ENCODE assay signal across 21 cellular contexts in the genomic region with DNA sequence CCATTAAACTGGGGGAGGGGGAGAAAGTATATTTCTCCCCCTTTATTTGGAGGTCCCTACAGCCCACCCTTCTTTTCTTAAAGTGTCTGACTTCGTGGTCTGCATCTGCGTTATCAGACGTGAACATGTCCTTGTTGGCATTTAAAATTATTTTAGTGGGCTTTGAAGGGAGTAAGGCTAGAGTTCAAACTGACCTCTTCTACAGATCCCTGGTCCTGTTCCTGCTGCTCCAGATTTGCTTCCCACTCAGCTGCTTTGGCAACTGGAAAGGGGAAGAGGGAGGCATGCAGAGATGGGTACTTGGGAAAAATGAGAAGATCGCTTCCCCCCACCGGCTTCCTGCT. TPM values are rescaled to one million over a fixed set of nuclear protein-coding genes. Genes with fewer than 3 reads are reported as not detected.
A peak's percentile ranks its signal among the peaks of the same experiment; 100 is the strongest.
DNase-seq lines count a peak whose midpoint lies in the region; ATAC-seq, FAIRE-seq and TF ChIP-seq lines count a peak whose summit lies in the region.
"Had no signal": no experiment of that assay in that cellular context is flagged by ENCODE, and none has a peak within 500 bp of the region (broad histone marks: within the 10 kb centered on the region; RNA-seq: fewer than 3 reads in every experiment).

No MANE protein-coding gene starts in this region.

- POLR2A ChIA-PET in CD8-positive, alpha-beta T cell (lab: Charles Lee) = no interaction called here
- POLR2A ChIA-PET in H1 (lab: Charles Lee; ENCODE audit: partially characterized antibody) = interaction anchor here (1.0 to 1.5 kb wide), 2 partner anchors 144 to 258 kb away, joined by 3 to 5 read pairs; no protein-coding TSS in a partner anchor

- no peak; a peak in 1 of 4 replicates for TF ChIP-seq RAD21 in H1 (IDR thresholded peaks at IDR 0.05 in 1 of 2, conservative IDR thresholded peaks at IDR 0.05 in 1 of 2; ENCODE audit: low read depth in 2 of 2, low read length in 2 of 2)

- FAIRE-seq in H1 (lab: Jason Lieb, UNC) (no peak), D721Med (lab: Jason Lieb, UNC) (no peak)
- FAIRE-seq: islet of Langerhans had no signal

- H3K9me3 ChIP-seq in CD8-positive, alpha-beta T cell (ENCODE audit: low read length) = no peaks in the 10 kb centered on the region
- no peaks in the 10 kb centered on the region for H3K9me3 ChIP-seq in HUES64 (ENCODE audit: insufficient read depth, low read depth, low read length)
- no peaks in the 10 kb centered on the region for H3K9me3 ChIP-seq in H1 (ENCODE audit: insufficient read depth in 2 of 2, low read depth in 1 of 2, low read length in 1 of 2)
- H3K9me3 ChIP-seq: thyroid gland had no signal

- no peak for TF ChIP-seq POLR2A in H1 (IDR thresholded peaks at IDR 0.05; ENCODE audit: control extremely low read depth in 1 of 2, low read depth in 2 of 2, low read length in 2 of 2)

- no peak for TF ChIP-seq EP300 in H1 (IDR thresholded peaks at IDR 0.05; ENCODE audit: borderline replicate concordance in 1 of 2, low read depth in 2 of 2, low read length in 2 of 2)

- H4K91ac ChIP-seq in H1 (replicated peaks; ENCODE audit: insufficient read length, low read length) = no peak overlapping the region

- no peak overlapping the region for H2BK20ac ChIP-seq in H1 (ENCODE audit: low read length)

- H4K5ac ChIP-seq in H1 (ENCODE audit: insufficient read length, low read depth, low read length) = no peak overlapping the region

- H3K4me2 ChIP-seq in H1 (ENCODE audit: insufficient read depth in 1 of 2, low read depth in 2 of 2, low read length in 2 of 2) = peak overlapping the region; percentile 78 to 88

- H4K20me1 ChIP-seq in H1 (replicated peaks in 1 of 2; ENCODE audit: control insufficient read depth in 1 of 2, insufficient read depth in 2 of 2, low read length in 2 of 2) = peaks cover 0 to 25% of the 10 kb centered on the region in 2 experiments

- no peaks in the 10 kb centered on the region for H3K79me2 ChIP-seq in H1 (ENCODE audit: control insufficient read depth in 1 of 2, insufficient read depth in 2 of 2, low read length in 2 of 2)

- H2AFZ ChIP-seq in H1 (ENCODE audit: low read length) = no peak overlapping the region

- no peak for ATAC-seq in CD8-positive, alpha-beta T cell
- ATAC-seq in HG03108 (IDR thresholded peaks at IDR 0.05; ENCODE audit: unreplicated experiment) (no peak), HG03097 (IDR thresholded peaks at IDR 0.05; ENCODE audit: low FRiP score, unreplicated experiment) (no peak)
- ATAC-seq: esophagus mucosa had no signal

- H3K4me1 ChIP-seq in CD8-positive, alpha-beta T cell (ENCODE audit: insufficient read depth, low read length) = peaks cover 27% of the 10 kb centered on the region
- H3K4me1 ChIP-seq in HUES64 (ENCODE audit: insufficient read depth, low read length) (peaks cover 67% of the 10 kb centered on the region), H1 (replicated peaks in 1 of 4; ENCODE audit: control insufficient read depth in 3 of 4, insufficient read depth in 4 of 4, low read length in 3 of 4) (peaks cover 17 to 47% (median 24%) of the 10 kb centered on the region in 4 experiments)

- H3K36me3 ChIP-seq in CD8-positive, alpha-beta T cell (ENCODE audit: insufficient read depth, low read length) = no peaks in the 10 kb centered on the region
- H3K36me3 ChIP-seq in HUES64 (ENCODE audit: insufficient read depth, low read length) (no peaks in the 10 kb centered on the region), H1 (ENCODE audit: control insufficient read depth in 2 of 4, insufficient read depth in 4 of 4, low read length in 3 of 4) (peaks cover 0 to 8% (median 0%) of the 10 kb centered on the region in 4 experiments; a peak in 1 of 8 replicates)
- H3K36me3 ChIP-seq: thyroid gland had no signal

- peak overlapping the region; percentile 53 for H3K4me3 Mint-ChIP-seq in CD8-positive, alpha-beta T cell
- H3K4me3 Mint-ChIP-seq in neural crest cell = peak overlapping the region; percentile 64

- no peak overlapping the region for H2BK5ac ChIP-seq in H1 (ENCODE audit: low read depth, low read length)

- H3K27me3 ChIP-seq in CD8-positive, alpha-beta T cell (ENCODE audit: insufficient read depth, low read length) = peaks cover 60% of the 10 kb centered on the region
- H3K27me3 ChIP-seq in HUES64 (ENCODE audit: insufficient read depth, low read length) (peaks cover 100% of the 10 kb centered on the region), H1 (replicated peaks in 1 of 4; ENCODE audit: control insufficient read depth in 3 of 4, extremely low read depth in 1 of 4, insufficient read depth in 3 of 4, low read length in 3 of 4) (peaks cover 78 to 97% (median 89%) of the 10 kb centered on the region in 4 experiments)

- H4K8ac ChIP-seq in H1 (ENCODE audit: extremely low read depth, insufficient read depth, low read length) = no peak overlapping the region

- H3K56ac ChIP-seq in H1 (replicated peaks; ENCODE audit: insufficient read length, low read depth, low read length) = no peak overlapping the region

- intact Hi-C loops in CD8-positive, alpha-beta T cell (cut with DNase I, micrococcal nuclease) = no loop called here

- H3K23ac ChIP-seq in H1 (ENCODE audit: insufficient read length) = no peak overlapping the region

- CTCF ChIA-PET in CD8-positive, alpha-beta T cell (lab: Charles Lee) = no interaction called here
- CTCF ChIA-PET in H1 (lab: Charles Lee; ENCODE audit: partially characterized antibody) = interaction anchor here (0.6 to 1.1 kb wide), 5 partner anchors 71 to 324 kb away, joined by 3 to 4 read pairs (median 3); no protein-coding TSS in a partner anchor

- H3K27me3 Mint-ChIP-seq in CD8-positive, alpha-beta T cell (ENCODE audit: low read depth) = peaks cover 78% of the 10 kb centered on the region
- peaks cover 100% of the 10 kb centered on the region for H3K27me3 Mint-ChIP-seq in neural crest cell (ENCODE audit: low read depth)

- no peak overlapping the region; the same call in 1 of the 2 replicates for H3K18ac ChIP-seq in H1 (ENCODE audit: extremely low read depth, low read length)

- H2BK15ac ChIP-seq in H1 (ENCODE audit: low read length) = no peak overlapping the region

- H2AK5ac ChIP-seq in H1 (ENCODE audit: low read depth, low read length) = no peak overlapping the region

- no peak overlapping the region for H3K4ac ChIP-seq in H1 (replicated peaks; ENCODE audit: insufficient read length, low read depth, low read length)

- H3K9ac ChIP-seq in HUES64 (ENCODE audit: low read depth, low read length) (no peak overlapping the region), H1 (replicated peaks in 1 of 4; ENCODE audit: extremely low read depth in 1 of 4, low read depth in 3 of 4, low read length in 3 of 4) (no peak overlapping the region)

- no peaks in the 10 kb centered on the region for H3K36me3 Mint-ChIP-seq in CD8-positive, alpha-beta T cell
- H3K36me3 Mint-ChIP-seq in neural crest cell (ENCODE audit: low read depth) = no peaks in the 10 kb centered on the region
- H3K36me3 Mint-ChIP-seq: CD4-positive, CD25-positive, alpha-beta regulatory T cell; naive B cell had no signal

- peaks cover 7% of the 10 kb centered on the region; the same call in 1 of the 2 replicates for H3K23me2 ChIP-seq in H1 (ENCODE audit: low read depth, low read length)

- no peak overlapping the region for H3K14ac ChIP-seq in H1 (ENCODE audit: insufficient read length)

- H3K9me3 Mint-ChIP-seq in CD8-positive, alpha-beta T cell = no peaks in the 10 kb centered on the region
- no peaks in the 10 kb centered on the region for H3K9me3 Mint-ChIP-seq in neural crest cell

- DNase-seq in CD8-positive, alpha-beta T cell = no peak
- no peak for DNase-seq in H1 (ENCODE audit: low read depth in 1 of 2, low spot score in 2 of 2)
- DNase-seq in neural crest cell (ENCODE audit: low read depth, low spot score) = no peak
- no peak for DNase-seq in D721Med (ENCODE audit: insufficient read length, low spot score)
- no peak for DNase-seq in NCI-H1417 treated with DMSO at 0.1 percent for 48 hours (lab: John Stamatoyannopoulos, UW)
- DNase-seq: CD4-positive, CD25-positive, alpha-beta regulatory T cell; dorsolateral prefrontal cortex; mammary epithelial cell; naive B cell; thyroid gland had no signal

- H2BK12ac ChIP-seq in H1 (ENCODE audit: low read depth, low read length) = no peak overlapping the region; the same call in 1 of the 2 replicates

- no peak overlapping the region for H3K27ac Mint-ChIP-seq in CD8-positive, alpha-beta T cell
- H3K27ac Mint-ChIP-seq in neural crest cell (ENCODE audit: unreplicated experiment) = no peak overlapping the region
- H3K27ac Mint-ChIP-seq: CD4-positive, CD25-positive, alpha-beta regulatory T cell had no signal

- no peak overlapping the region for H2BK120ac ChIP-seq in H1 (replicated peaks; ENCODE audit: low read depth, low read length)

- H3K27ac ChIP-seq in CD8-positive, alpha-beta T cell (ENCODE audit: low read depth, low read length) = no peak overlapping the region
- H3K27ac ChIP-seq in HUES64 (ENCODE audit: low read depth, low read length) (no peak overlapping the region), H1 (ENCODE audit: low read depth, low read length) (no peak overlapping the region)
- H3K27ac ChIP-seq: dorsolateral prefrontal cortex, thyroid gland had no signal

- no peak overlapping the region for H3K4me3 ChIP-seq in CD8-positive, alpha-beta T cell (ENCODE audit: low read depth, low read length)
- H3K4me3 ChIP-seq in HUES64 (ENCODE audit: low read length) (peak overlapping the region; percentile 49), H1 (ENCODE audit: extremely low read depth in 1 of 4, insufficient read depth in 2 of 4, low read depth in 3 of 4, low read length in 4 of 4) (peak overlapping the region in 3 of 4 experiments; percentile 23 to 57 (median 44); a peak in 5 of 8 replicates)
- H3K4me3 ChIP-seq: thyroid gland had no signal

- peaks cover 25% of the 10 kb centered on the region for H3K4me1 Mint-ChIP-seq in CD8-positive, alpha-beta T cell (ENCODE audit: low read depth)
- H3K4me1 Mint-ChIP-seq in neural crest cell = peaks cover 10% of the 10 kb centered on the region

- WGBS in HUES64 = 0% methylated on average over 5 of the region's 5 CpGs
- 1% methylated on average over 5 of the region's 5 CpGs; no CpG with 5 or more reads in 1 of the 2 experiments for whole genome bisulfite sequencing in H1 (ENCODE audit: extremely low coverage in 1 of 2, insufficient coverage in 1 of 2, insufficient read length in 1 of 2, insufficient replicate concordance in 2 of 2, low coverage in 1 of 2, low lambda C conversion rate in 2 of 2, missing lambda C conversion rate in 1 of 2), 2 experiments

- H3K79me1 ChIP-seq in H1 (ENCODE audit: low read depth, low read length) = no peaks in the 10 kb centered on the region

- TF ChIP-seq CTCF in CD8-positive, alpha-beta T cell (IDR thresholded peaks at IDR 0.05) = no peak
- TF ChIP-seq CTCF in H1 (IDR thresholded peaks at IDR 0.05; ENCODE audit: control extremely low read depth in 1 of 3, insufficient read depth in 1 of 3, low read depth in 1 of 3, low read length in 3 of 3) (no peak), neural crest cell (conservative IDR thresholded peaks at IDR 0.05) (no peak), D721Med (IDR thresholded peaks at IDR 0.05; ENCODE audit: insufficient read depth, missing control alignments) (no peak)

RNA-seq across cellular contexts. Expression of a gene that starts 0.6 kb away (rescaled TPM):
- total RNA-seq in CD8-positive, alpha-beta T cell = not detected
- 0.15 TPM for polyA plus RNA-seq in HUES64 (2013, experiment 1 of 2)
- polyA plus RNA-seq in HUES64 (2013, experiment 2 of 2) = 0.13 TPM
- not detected in 2 replicates for total RNA-seq in H1 (2021; fragmentation: NEBNext Ultra II Directional; extraction: Animal tissue kit (Norgen Biotek cat#: 25700))
- 0.03 and 0.08 TPM in 2 replicates for polyA plus RNA-seq in H1 (2011; rRNA removed)
- 0.04 TPM for polyA plus RNA-seq in H1 (2011; cell fraction: cytosol; rRNA removed)
- 0.06 TPM for polyA plus RNA-seq in H1 (2011; cell fraction: nucleus; rRNA removed)
- polyA plus RNA-seq in H1 (2012, experiment 1 of 2) = 0.07 to 0.08 TPM in 2 of 4 replicates, not detected in the others
- 0.07 TPM for polyA plus RNA-seq in H1 (2012, experiment 2 of 2)
- 0.14 TPM for polyA plus RNA-seq in H1 (2013, experiment 1 of 2)
- polyA plus RNA-seq in H1 (2013, experiment 2 of 2) = 0.18 TPM
- not detected in 2 replicates for polyA minus RNA-seq in H1 (2011; rRNA and poly(A)+ RNA removed)
- not detected for polyA minus RNA-seq in H1 (2011; cell fraction: cytosol; rRNA and poly(A)+ RNA removed)
- not detected for polyA minus RNA-seq in H1 (2011; cell fraction: nucleus; rRNA and poly(A)+ RNA removed)
- total RNA-seq in neural crest cell = not detected in 2 replicates
- total RNA-seq: cardiac septum; CD4-positive, CD25-positive, alpha-beta regulatory T cell; esophagus mucosa; glomerular endothelial cell; mammary epithelial cell; pulmonary artery endothelial cell; T-helper 1 cell treated with Interleukin-12 subunit alpha and Interleukin-12 subunit beta and Interleukin-4 antibody, amounts not matched to agents 30 ng/mL and 1 ng/mL, for 36 hours; thyroid gland had no signal
- polyA plus RNA-seq: adipose tissue; AG04450; CD4-positive, CD25-positive, alpha-beta regulatory T cell; mammary epithelial cell had no signal

RNA-seq across cellular contexts. Expression of a gene that starts 22.5 kb away (rescaled TPM):
- total RNA-seq in CD8-positive, alpha-beta T cell = not detected
- polyA plus RNA-seq in HUES64 (2013, experiment 1 of 2) = 1.00 TPM
- 2.6 TPM for polyA plus RNA-seq in HUES64 (2013, experiment 2 of 2)
- 0.75 and 1.2 TPM in 2 replicates for total RNA-seq in H1 (2021; fragmentation: NEBNext Ultra II Directional; extraction: Animal tissue kit (Norgen Biotek cat#: 25700))
- polyA plus RNA-seq in H1 (2011; rRNA removed) = 0.05 and 0.18 TPM in 2 replicates
- polyA plus RNA-seq in H1 (2011; cell fraction: cytosol; rRNA removed) = 0.52 TPM
- 0.10 TPM for polyA plus RNA-seq in H1 (2011; cell fraction: nucleus; rRNA removed)
- 0.25 to 1.3 TPM (median 0.53 TPM) in 4 replicates for polyA plus RNA-seq in H1 (2012, experiment 1 of 2)
- 0.05 TPM for polyA plus RNA-seq in H1 (2012, experiment 2 of 2)
- 2.2 TPM for polyA plus RNA-seq in H1 (2013, experiment 1 of 2)
- 2.3 TPM for polyA plus RNA-seq in H1 (2013, experiment 2 of 2)
- not detected in 2 replicates for polyA minus RNA-seq in H1 (2011; rRNA and poly(A)+ RNA removed)
- polyA minus RNA-seq in H1 (2011; cell fraction: cytosol; rRNA and poly(A)+ RNA removed) = not detected
- polyA minus RNA-seq in H1 (2011; cell fraction: nucleus; rRNA and poly(A)+ RNA removed) = 0.40 TPM
- 0.56 and 1.4 TPM in 2 replicates for total RNA-seq in neural crest cell
- total RNA-seq: cardiac septum; CD4-positive, CD25-positive, alpha-beta regulatory T cell; esophagus mucosa; glomerular endothelial cell; mammary epithelial cell; T-helper 1 cell treated with Interleukin-12 subunit alpha and Interleukin-12 subunit beta and Interleukin-4 antibody, amounts not matched to agents 30 ng/mL and 1 ng/mL, for 36 hours had no signal
- polyA plus RNA-seq: CD4-positive, CD25-positive, alpha-beta regulatory T cell; mammary epithelial cell had no signal
